ENCODE assay signal across 18 cellular contexts in the genomic region with DNA sequence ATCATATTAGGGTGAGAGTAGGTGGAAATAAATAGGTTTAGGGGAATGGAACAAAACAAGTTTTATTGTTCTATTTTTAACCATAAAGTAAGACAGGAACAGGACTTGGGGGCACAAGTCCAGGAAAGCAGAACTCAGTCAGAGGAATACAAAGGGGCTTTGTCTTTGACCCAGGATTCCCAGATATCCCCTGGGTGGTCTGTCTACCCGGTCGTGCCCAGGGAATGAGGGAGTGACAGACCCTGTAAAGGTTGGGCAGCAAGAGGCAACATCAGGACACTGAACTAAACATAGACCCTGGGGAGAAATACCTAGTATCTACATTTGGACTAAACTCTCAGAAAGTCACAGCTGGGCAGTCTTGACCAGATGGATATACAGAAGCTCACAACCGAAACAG. TPM values are rescaled to one million over a fixed set of nuclear protein-coding genes. Genes with fewer than 3 reads are reported as not detected.
A peak's percentile ranks its signal among the peaks of the same experiment; 100 is the strongest.
DNase-seq lines count a peak whose midpoint lies in the region; ATAC-seq and TF ChIP-seq lines count a peak whose summit lies in the region.
"Had no signal": no experiment of that assay in that cellular context is flagged by ENCODE, and none has a peak within 500 bp of the region (broad histone marks: within the 10 kb centered on the region; RNA-seq: fewer than 3 reads in every experiment).

No MANE protein-coding gene starts in this region.

- ATAC-seq in HG02588 (IDR thresholded peaks at IDR 0.05; ENCODE audit: unreplicated experiment) = no peak
- ATAC-seq in body of pancreas = no peak
- ATAC-seq: GM12878, GM23338, HCT116 had no signal

- no peak for TF ChIP-seq CTCF in body of pancreas (IDR thresholded peaks at IDR 0.05)

- no peaks in the 10 kb centered on the region for H3K36me3 ChIP-seq in SJCRH30
- no peaks in the 10 kb centered on the region for H3K36me3 ChIP-seq in body of pancreas (replicated peaks in 1 of 2; ENCODE audit: insufficient read depth in 1 of 2, low read depth in 2 of 2)

- H3K27me3 ChIP-seq in SJCRH30 (no peaks in the 10 kb centered on the region), body of pancreas (no peaks in the 10 kb centered on the region)

- H3K4me3 ChIP-seq in SJCRH30 = no peak overlapping the region
- H3K4me3 ChIP-seq in body of pancreas = no peak overlapping the region
- H3K4me3 ChIP-seq: GM12878, GM23338 had no signal

- DNase-seq in DMS 273 (lab: John Stamatoyannopoulos, UW; ENCODE audit: unreplicated experiment) = peak; percentile 75
- DNase-seq in DMS 273 treated with DMSO at 0.1 percent for 48 hours (lab: John Stamatoyannopoulos, UW) = peak; percentile 48
- DNase-seq in SJCRH30 = peak; percentile 61 to 80
- peak; percentile 73 for DNase-seq in islet precursor cell
- no peak for DNase-seq in ecto neural progenitor cell (ENCODE audit: low spot score)
- DNase-seq in body of pancreas = no peak
- DNase-seq: Calu3; CD4-positive, alpha-beta memory T cell; COR-L47; DMS79; EL; GDM1; H9 had no signal

- intact Hi-C loops in body of pancreas (cut with DNase I) = no loop called here

- WGBS in body of pancreas, 2 donors = 83 to 94% methylated on average over 3 of the region's 3 CpGs

- TF ChIP-seq POLR2A in body of pancreas (IDR thresholded peaks at IDR 0.05) = no peak

- H3K9me3 ChIP-seq in SJCRH30 (replicated peaks) (no peaks in the 10 kb centered on the region), body of pancreas (no peaks in the 10 kb centered on the region)

- H3K27ac ChIP-seq in SJCRH30 (peak overlapping the region; percentile 35; the same call in 1 of the 2 replicates), body of pancreas (no peak overlapping the region)

- H3K4me1 ChIP-seq in SJCRH30 (peaks cover 40% of the 10 kb centered on the region), body of pancreas (no peaks in the 10 kb centered on the region)

RNA-seq across cellular contexts. Expression of gene PTCHD1, which starts 50.6 kb away (rescaled TPM):
- total RNA-seq in SJCRH30 (2014; rRNA removed; shearing (Covaris generic)) = 0.43 and 0.58 TPM in 2 replicates
- total RNA-seq in body of pancreas = under 1 TPM in 1 of 2 donors, not detected in 1; under 0.01 TPM
- total RNA-seq: A172; Calu3; CD4-positive, alpha-beta memory T cell; GM12878 had no signal

Comparison
In these comparisons a context has a peak if more than half of its experiments do, and no peak if none do; other contexts are left out.
1. DNase-seq: peak in DMS 273 (single experiment), DMS 273 treated with DMSO at 0.1 percent for 48 hours (single experiment), SJCRH30 (2 of 2) and islet precursor cell (single experiment); none in ecto neural progenitor cell (single experiment) and body of pancreas (0 of 4).